In the genomic region with DNA sequence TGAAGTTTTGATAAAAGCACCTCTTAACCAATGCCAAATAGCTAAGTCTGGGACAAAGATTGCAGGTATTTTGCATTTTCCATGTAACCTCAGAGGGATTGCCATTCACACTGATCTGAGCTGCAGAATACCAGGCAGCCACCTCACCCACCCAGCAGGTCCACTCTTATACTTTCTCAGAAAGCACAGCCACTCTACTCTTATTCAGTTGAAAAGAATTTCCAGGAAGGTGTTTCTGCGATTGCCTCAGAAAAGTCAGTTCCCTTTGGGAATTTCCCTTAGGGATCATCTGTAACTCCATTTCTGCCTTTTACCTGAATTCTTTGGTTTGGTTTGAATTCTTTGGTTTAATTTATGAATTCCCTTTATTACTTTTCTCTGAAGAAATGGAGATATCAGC, we compare ENCODE assay signal across 12 cellular contexts. TPM values are rescaled to one million over a fixed set of nuclear protein-coding genes. Genes with fewer than 3 reads are reported as not detected.
A peak's percentile ranks its signal among the peaks of the same experiment; 100 is the strongest.
DNase-seq lines count a peak whose midpoint lies in the region; ATAC-seq, FAIRE-seq and TF ChIP-seq lines count a peak whose summit lies in the region.
"Had no signal": no experiment of that assay in that cellular context is flagged by ENCODE, and none has a peak within 500 bp of the region (broad histone marks: within the 10 kb centered on the region; RNA-seq: fewer than 3 reads in every experiment).

No MANE protein-coding gene starts in this region.

- no peaks in the 10 kb centered on the region for H3K36me3 ChIP-seq in fibroblast of lung (ENCODE audit: control insufficient read depth, insufficient read depth, low read length)
- H3K36me3 ChIP-seq: right lobe of liver had no signal

- H3K9ac ChIP-seq in fibroblast of lung (ENCODE audit: insufficient read depth, low read length), result no peak overlapping the region

- FAIRE-seq in GM12891 (lab: Jason Lieb, UNC), result peak; percentile 51

- H3K4me3 ChIP-seq in fibroblast of lung (replicated peaks in 1 of 4; ENCODE audit: control extremely low read depth in 1 of 4, insufficient read depth in 1 of 4, low read depth in 3 of 4, low read length in 4 of 4), result no peak overlapping the region
- H3K4me3 ChIP-seq: right lobe of liver had no signal

- TF ChIP-seq POLR2A in GM12891 (IDR thresholded peaks at IDR 0.05; ENCODE audit: low read depth, low read length), result no peak

- no peak overlapping the region for H3K27ac ChIP-seq in fibroblast of lung (ENCODE audit: insufficient read depth, low read length)
- H3K27ac ChIP-seq: right lobe of liver had no signal

- in situ Hi-C loops in ACHN (cut with HindIII; ENCODE audit: low pct_ligation_motif_present, low pct_unique_long_range_greater_than_20kb, low sequenced_read_pairs), result no loop called here

- H3K9me3 Mint-ChIP-seq in nephron progenitor cell, result no peaks in the 10 kb centered on the region
- H3K9me3 Mint-ChIP-seq: brain had no signal

- H3K27me3 Mint-ChIP-seq in T-helper 17 cell (no peaks in the 10 kb centered on the region), nephron progenitor cell (ENCODE audit: low read depth, poor library complexity) (peaks cover 19% of the 10 kb centered on the region)

- no peak for ATAC-seq in T-helper 17 cell

- no peaks in the 10 kb centered on the region for H3K9me3 ChIP-seq in T-helper 17 cell (ENCODE audit: control insufficient read depth, low read length, poor library complexity, severe bottlenecking)
- no peaks in the 10 kb centered on the region for H3K9me3 ChIP-seq in fibroblast of lung (ENCODE audit: control insufficient read depth, insufficient read depth, low read depth, low read length)
- H3K9me3 ChIP-seq: right lobe of liver had no signal

- no peaks in the 10 kb centered on the region for H4K20me1 ChIP-seq in fibroblast of lung (ENCODE audit: control insufficient read depth, extremely low read depth, insufficient read depth, low read length)

- H2AFZ ChIP-seq in fibroblast of lung (ENCODE audit: low read length), result no peak overlapping the region

- DNase-seq in ACHN, result peak; percentile 72
- DNase-seq in GM12891 (ENCODE audit: insufficient read length, low spot score), result no peak
- no peak for DNase-seq in T-helper 17 cell
- peak; percentile 30 to 87 for DNase-seq in fibroblast of lung (ENCODE audit: low read depth in 2 of 2)
- no peak for DNase-seq in nephron progenitor cell
- no peak for DNase-seq in NCI-H2107 (lab: John Stamatoyannopoulos, UW)
- DNase-seq in COR-L47 (lab: John Stamatoyannopoulos, UW), result no peak
- no peak for DNase-seq in KG1 (lab: John Stamatoyannopoulos, UW)
- DNase-seq: foreskin melanocyte, right lobe of liver had no signal

- H3K79me2 ChIP-seq in fibroblast of lung (ENCODE audit: control insufficient read depth, insufficient read depth, low read length), result no peaks in the 10 kb centered on the region

- H3K36me3 Mint-ChIP-seq in T-helper 17 cell (ENCODE audit: low read depth) (peaks cover 2% of the 10 kb centered on the region), nephron progenitor cell (ENCODE audit: low read depth) (no peaks in the 10 kb centered on the region)
- H3K36me3 Mint-ChIP-seq: brain had no signal

- peak overlapping the region; percentile 95 for H3K4me3 Mint-ChIP-seq in T-helper 17 cell
- no peak overlapping the region for H3K4me3 Mint-ChIP-seq in nephron progenitor cell
- H3K4me3 Mint-ChIP-seq: brain had no signal

- TF ChIP-seq CTCF in fibroblast of lung (conservative IDR thresholded peaks at IDR 0.05 in 1 of 2, IDR thresholded peaks at IDR 0.05 in 1 of 2; ENCODE audit: low read depth in 1 of 2, low read length in 2 of 2) (no peak), nephron progenitor cell (IDR thresholded peaks at IDR 0.05) (no peak)

- no peaks in the 10 kb centered on the region for H3K27me3 ChIP-seq in fibroblast of lung (ENCODE audit: control insufficient read depth, insufficient read depth, low read length)
- H3K27me3 ChIP-seq: right lobe of liver had no signal

- H3K27ac Mint-ChIP-seq in T-helper 17 cell (peak overlapping the region; percentile 99), nephron progenitor cell (no peak overlapping the region)

- no peak overlapping the region for H3K4me2 ChIP-seq in fibroblast of lung (ENCODE audit: extremely low read depth, insufficient read depth, low read length)

- H3K4me1 Mint-ChIP-seq in T-helper 17 cell, result peaks cover 39% of the 10 kb centered on the region
- peaks cover 48% of the 10 kb centered on the region for H3K4me1 Mint-ChIP-seq in nephron progenitor cell

- no peaks in the 10 kb centered on the region for H3K4me1 ChIP-seq in fibroblast of lung (ENCODE audit: control insufficient read depth, extremely low read depth, insufficient read depth, low read length)
- H3K4me1 ChIP-seq: right lobe of liver had no signal

TF ChIP-seq in GM12891, 5 proteins besides CTCF, POLR2A, EP300 and RAD21:
- TF ChIP-seq TAF1 (IDR thresholded peaks at IDR 0.05; ENCODE audit: low read depth, low read length) (no peak), PAX5 (IDR thresholded peaks at IDR 0.05; ENCODE audit: insufficient read depth, low read length, severe bottlenecking) (no peak), POU2F2 (IDR thresholded peaks at IDR 0.05; ENCODE audit: low read depth, low read length) (no peak), POLR2AphosphoS5 (IDR thresholded peaks at IDR 0.05; ENCODE audit: low read depth, low read length) (no peak), SPI1 (IDR thresholded peaks at IDR 0.05; ENCODE audit: low read depth, low read length) (no peak)

RNA-seq across cellular contexts. Expression of a gene that starts 0.9 kb away (rescaled TPM):
- 52.0 TPM for polyA plus RNA-seq in GM12891 (2012; ENCODE audit: low read depth, missing spikeins)
- total RNA-seq in T-helper 17 cell, result 10 to 100 TPM; 58.4 to 68.4 TPM
- total RNA-seq in fibroblast of lung, result 0.17 TPM in 1 of 2 replicates, not detected in the other
- polyA plus RNA-seq in fibroblast of lung, result 0.25 and 0.36 TPM in 2 replicates
- 0.25 TPM in 1 of 2 replicates, not detected in the other for polyA plus RNA-seq in fibroblast of lung (2012)
- not detected in 2 replicates for polyA minus RNA-seq in fibroblast of lung (ENCODE audit: low replicate concordance)
- total RNA-seq: lung microvascular endothelial cell had no signal

Comparison
In these comparisons a context has a peak if more than half of its experiments do, and no peak if none do; other contexts are left out.
1. DNase-seq: peak in ACHN (single experiment) and fibroblast of lung (2 of 2); none in GM12891 (single experiment), T-helper 17 cell (0 of 3), nephron progenitor cell (single experiment), NCI-H2107 (single experiment), COR-L47 (single experiment) and KG1 (single experiment).
2. RNA of a gene that starts 0.9 kb away (total RNA-seq): 58.4 to 68.4 TPM in T-helper 17 cell; 0.17 TPM in fibroblast of lung; every median in the first group is over 10 times any median in the second.